ENCODE assay signal across 20 cellular contexts in the genomic region with DNA sequence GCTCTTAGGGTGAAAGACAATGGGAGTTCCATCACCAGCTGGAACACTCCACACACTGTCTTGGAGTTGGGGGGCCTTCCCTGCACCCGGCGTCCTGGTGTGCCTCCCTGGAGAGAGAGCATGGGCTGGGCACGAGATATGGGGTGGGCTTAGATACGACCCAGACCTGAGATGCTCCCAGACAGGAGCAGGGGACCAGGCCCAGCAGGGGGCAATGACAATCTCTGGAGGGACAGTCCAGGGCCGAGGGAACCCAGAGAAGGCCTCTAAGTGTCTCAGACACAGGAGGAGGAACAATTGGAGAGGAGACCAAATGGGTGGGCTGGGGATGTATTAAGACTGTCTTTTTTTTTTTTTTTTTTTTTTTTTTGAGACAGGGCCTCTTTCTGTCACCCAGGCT. TPM values are rescaled to one million over a fixed set of nuclear protein-coding genes. Genes with fewer than 3 reads are reported as not detected.
DNase-seq lines count a peak whose midpoint lies in the region; ATAC-seq and TF ChIP-seq lines count a peak whose summit lies in the region.
"Had no signal": no experiment of that assay in that cellular context is flagged by ENCODE, and none has a peak within 500 bp of the region (broad histone marks: within the 10 kb centered on the region; RNA-seq: fewer than 3 reads in every experiment).

No MANE protein-coding gene starts in this region.

- peaks cover 0 to 15% of the 10 kb centered on the region in 2 experiments; a peak in 1 of 4 replicates for H3K4me1 ChIP-seq in SK-N-SH (ENCODE audit: control insufficient read depth in 1 of 2, insufficient read depth in 2 of 2, low read depth in 1 of 2, low read length in 1 of 2)
- H3K4me1 ChIP-seq in vagina, result peaks cover 6% of the 10 kb centered on the region

- POLR2A ChIA-PET in SK-N-SH (lab: Yijun Ruan, JAX) (no interaction called here), HEK293T (lab: Yijun Ruan, JAX) (no interaction called here)

- no peaks in the 10 kb centered on the region for H3F3A ChIP-seq in SK-N-SH (replicated peaks; ENCODE audit: insufficient read depth)

- no peak for TF ChIP-seq POLR2A in vagina (IDR thresholded peaks at IDR 0.05)

- H3K79me2 ChIP-seq in SK-N-SH (ENCODE audit: insufficient read depth), result no peaks in the 10 kb centered on the region

- ATAC-seq in SK-N-SH treated with all-trans-retinoic acid at 6 μM for 48 hours, result peak; percentile 21; the same call in 1 of the 3 replicates
- ATAC-seq in left lobe of liver, result no peak
- ATAC-seq: GM12878, GM23338, Panc1 had no signal

- H3K4me3 ChIP-seq in SK-N-SH (ENCODE audit: low read depth in 2 of 2, low read length in 1 of 2), result no peak overlapping the region
- no peak overlapping the region for H3K4me3 ChIP-seq in vagina
- H3K4me3 ChIP-seq in brain microvascular endothelial cell (ENCODE audit: low read depth, low read length), result no peak overlapping the region
- H3K4me3 ChIP-seq: BLaER1 treated with 17β-estradiol and CSF1 and Interleukin-3, amounts not matched to agents 10 nM and 100 nM; GM12878; GM23338 had no signal

- in situ Hi-C loops in brain microvascular endothelial cell (cut with HindIII; ENCODE audit: low pct_ligation_motif_present, low sequenced_read_pairs), result no loop called here

- TF ChIP-seq RAD21 in SK-N-SH (IDR thresholded peaks at IDR 0.05; ENCODE audit: low read length), result no peak

- CTCF ChIA-PET in SK-N-SH (lab: Yijun Ruan, JAX) (interaction anchor here (0.6 to 5.6 kb wide), 4 partner anchors 14 to 207 kb away, joined by 3 to 47 read pairs (median 3); no protein-coding TSS in a partner anchor), HEK293T (lab: Yijun Ruan, JAX) (no interaction called here)

- no peaks in the 10 kb centered on the region for H3K9me3 ChIP-seq in SK-N-SH
- H3K9me3 ChIP-seq in vagina, result no peaks in the 10 kb centered on the region
- H3K9me3 ChIP-seq: BLaER1 treated with 17β-estradiol and CSF1 and Interleukin-3, amounts not matched to agents 10 nM and 100 nM had no signal

- no peaks in the 10 kb centered on the region for H4K20me1 ChIP-seq in SK-N-SH (ENCODE audit: insufficient read depth)
- H4K20me1 ChIP-seq: BLaER1 treated with 17β-estradiol and CSF1 and Interleukin-3, amounts not matched to agents 10 nM and 100 nM had no signal

- DNase-seq in SK-N-SH, result no peak
- peak; percentile 4 for DNase-seq in HEK293T (ENCODE audit: extremely low spot score)
- peak; percentile 21 for DNase-seq in left lobe of liver (ENCODE audit: low spot score)
- DNase-seq in vagina (ENCODE audit: extremely low spot score in 2 of 2), result peak; percentile 44 to 64
- no peak for DNase-seq in brain microvascular endothelial cell
- DNase-seq in substantia nigra (lab: John Stamatoyannopoulos, UW), result no peak
- DNase-seq in NOMO-1 (lab: John Stamatoyannopoulos, UW; ENCODE audit: unreplicated experiment in 2 of 2), result no peak
- DNase-seq: KBM-7, NCI-H1092, NCI-H187 treated with DMSO at 0.1 percent for 48 hours, NCI-H446, SIG-M5, SW 1271 had no signal

- TF ChIP-seq EP300 in SK-N-SH (IDR thresholded peaks at IDR 0.05; ENCODE audit: borderline replicate concordance in 1 of 2, low read depth in 1 of 2, low read length in 1 of 2), result no peak

- H3K36me3 ChIP-seq in SK-N-SH (replicated peaks in 1 of 2; ENCODE audit: control insufficient read depth in 1 of 2, insufficient read depth in 2 of 2, low read length in 1 of 2) (no peaks in the 10 kb centered on the region), vagina (no peaks in the 10 kb centered on the region), brain microvascular endothelial cell (replicated peaks) (no peaks in the 10 kb centered on the region)
- H3K36me3 ChIP-seq: BLaER1 treated with 17β-estradiol and CSF1 and Interleukin-3, amounts not matched to agents 10 nM and 100 nM had no signal

- intact Hi-C loops in vagina (cut with DNase I), result no loop called here

- no peak overlapping the region for H2AFZ ChIP-seq in SK-N-SH (ENCODE audit: low read depth)
- H2AFZ ChIP-seq: GM23338 had no signal

- no peak overlapping the region for H3K27ac ChIP-seq in SK-N-SH (ENCODE audit: low read depth in 2 of 2, low read length in 1 of 2)
- no peak overlapping the region for H3K27ac ChIP-seq in vagina
- no peak overlapping the region for H3K27ac ChIP-seq in brain microvascular endothelial cell
- H3K27ac ChIP-seq in substantia nigra (ENCODE audit: low read depth, low read length, poor library complexity, severe bottlenecking), result no peak overlapping the region
- H3K27ac ChIP-seq: 22Rv1; BLaER1 treated with 17β-estradiol and CSF1 and Interleukin-3, amounts not matched to agents 10 nM and 100 nM had no signal

- H3K4me2 ChIP-seq in SK-N-SH, result no peak overlapping the region
- H3K4me2 ChIP-seq: BLaER1 treated with 17β-estradiol and CSF1 and Interleukin-3, amounts not matched to agents 10 nM and 100 nM; GM23338 had no signal

- 73% methylated on average over 5 of the region's 5 CpGs for WGBS in SK-N-SH (ENCODE audit: low lambda C conversion rate)

- TF ChIP-seq CTCF in SK-N-SH (IDR thresholded peaks at IDR 0.05), result no peak
- no peak for TF ChIP-seq CTCF in vagina (IDR thresholded peaks at IDR 0.05)
- TF ChIP-seq CTCF in brain microvascular endothelial cell (IDR thresholded peaks at IDR 0.05; ENCODE audit: low read depth, low read length, missing control alignments), result no peak

- H3K9me2 ChIP-seq in SK-N-SH, result no peaks in the 10 kb centered on the region

- H3K9ac ChIP-seq in SK-N-SH, result no peak overlapping the region
- H3K9ac ChIP-seq: BLaER1 treated with 17β-estradiol and CSF1 and Interleukin-3, amounts not matched to agents 10 nM and 100 nM had no signal

- H3K27me3 ChIP-seq in SK-N-SH (ENCODE audit: insufficient read depth) (no peaks in the 10 kb centered on the region), vagina (no peaks in the 10 kb centered on the region), brain microvascular endothelial cell (replicated peaks) (no peaks in the 10 kb centered on the region)
- H3K27me3 ChIP-seq: BLaER1 treated with 17β-estradiol and CSF1 and Interleukin-3, amounts not matched to agents 10 nM and 100 nM had no signal

TF ChIP-seq in SK-N-SH treated with all-trans-retinoic acid at 6 μM for 48 hours, 23 proteins besides CTCF, POLR2A, EP300 and RAD21:
- no peak for TF ChIP-seq ISL1 (CRISPR knock-in tag; IDR thresholded peaks at IDR 0.05)
- TF ChIP-seq ZNF8 (CRISPR knock-in tag; IDR thresholded peaks at IDR 0.05), result no peak
- TF ChIP-seq PPARA (CRISPR knock-in tag; IDR thresholded peaks at IDR 0.05; ENCODE audit: borderline replicate concordance), result no peak

TF ChIP-seq in SK-N-SH, 30 proteins besides CTCF, POLR2A, EP300 and RAD21:
- no peak for TF ChIP-seq JUND (IDR thresholded peaks at IDR 0.05)
- TF ChIP-seq, protein P1, sequence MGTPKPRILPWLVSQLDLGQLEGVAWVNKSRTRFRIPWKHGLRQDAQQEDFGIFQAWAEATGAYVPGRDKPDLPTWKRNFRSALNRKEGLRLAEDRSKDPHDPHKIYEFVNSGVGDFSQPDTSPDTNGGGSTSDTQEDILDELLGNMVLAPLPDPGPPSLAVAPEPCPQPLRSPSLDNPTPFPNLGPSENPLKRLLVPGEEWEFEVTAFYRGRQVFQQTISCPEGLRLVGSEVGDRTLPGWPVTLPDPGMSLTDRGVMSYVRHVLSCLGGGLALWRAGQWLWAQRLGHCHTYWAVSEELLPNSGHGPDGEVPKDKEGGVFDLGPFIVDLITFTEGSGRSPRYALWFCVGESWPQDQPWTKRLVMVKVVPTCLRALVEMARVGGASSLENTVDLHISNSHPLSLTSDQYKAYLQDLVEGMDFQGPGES (IDR thresholded peaks at IDR 0.05; ENCODE audit: low read depth, low read length), result no peak
- TF ChIP-seq FOXJ3 (CRISPR knock-in tag; IDR thresholded peaks at IDR 0.05), result no peak
- TF ChIP-seq, protein P2, sequence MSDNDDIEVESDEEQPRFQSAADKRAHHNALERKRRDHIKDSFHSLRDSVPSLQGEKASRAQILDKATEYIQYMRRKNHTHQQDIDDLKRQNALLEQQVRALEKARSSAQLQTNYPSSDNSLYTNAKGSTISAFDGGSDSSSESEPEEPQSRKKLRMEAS (IDR thresholded peaks at IDR 0.05; ENCODE audit: low read depth), result no peak
- TF ChIP-seq SMC3 (IDR thresholded peaks at IDR 0.05; ENCODE audit: low read depth, low read length), result no peak
- TF ChIP-seq TEAD4 (IDR thresholded peaks at IDR 0.05; ENCODE audit: borderline replicate concordance, insufficient read depth), result no peak
- TF ChIP-seq TAF1 (IDR thresholded peaks at IDR 0.05; ENCODE audit: borderline replicate concordance, low read depth, low read length), result no peak
- TF ChIP-seq ELF1 (IDR thresholded peaks at IDR 0.05), result no peak

TF ChIP-seq in HEK293T, 16 proteins besides CTCF, POLR2A, EP300 and RAD21:
- TF ChIP-seq FOXK2 (IDR thresholded peaks at IDR 0.05) (no peak), TARDBP (IDR thresholded peaks at IDR 0.05) (no peak), ELF4 (IDR thresholded peaks at IDR 0.05) (no peak)

RNA-seq across cellular contexts. Expression of gene MYL10, which starts 40.0 kb away (rescaled TPM):
- polyA plus RNA-seq in SK-N-SH (2012; rRNA removed), result not detected in 2 replicates
- not detected in 2 replicates for polyA plus RNA-seq in SK-N-SH (2012; cell fraction: cytosol; rRNA removed)
- polyA plus RNA-seq in SK-N-SH (2012; cell fraction: nucleus; rRNA removed), result not detected in 2 replicates
- total RNA-seq in left lobe of liver (not detected), vagina (not detected)
- total RNA-seq: GM12878, GM23338, M059J had no signal
- polyA plus RNA-seq: GM12878 had no signal

Comparison
In these comparisons a context has a peak if more than half of its experiments do, and no peak if none do; other contexts are left out.
1. DNase-seq: peak in HEK293T (single experiment), left lobe of liver (single experiment) and vagina (2 of 2); none in SK-N-SH (single experiment), brain microvascular endothelial cell (single experiment), substantia nigra (0 of 49) and NOMO-1 (0 of 2).